ENCODE assay signal across 28 cellular contexts in the genomic region with DNA sequence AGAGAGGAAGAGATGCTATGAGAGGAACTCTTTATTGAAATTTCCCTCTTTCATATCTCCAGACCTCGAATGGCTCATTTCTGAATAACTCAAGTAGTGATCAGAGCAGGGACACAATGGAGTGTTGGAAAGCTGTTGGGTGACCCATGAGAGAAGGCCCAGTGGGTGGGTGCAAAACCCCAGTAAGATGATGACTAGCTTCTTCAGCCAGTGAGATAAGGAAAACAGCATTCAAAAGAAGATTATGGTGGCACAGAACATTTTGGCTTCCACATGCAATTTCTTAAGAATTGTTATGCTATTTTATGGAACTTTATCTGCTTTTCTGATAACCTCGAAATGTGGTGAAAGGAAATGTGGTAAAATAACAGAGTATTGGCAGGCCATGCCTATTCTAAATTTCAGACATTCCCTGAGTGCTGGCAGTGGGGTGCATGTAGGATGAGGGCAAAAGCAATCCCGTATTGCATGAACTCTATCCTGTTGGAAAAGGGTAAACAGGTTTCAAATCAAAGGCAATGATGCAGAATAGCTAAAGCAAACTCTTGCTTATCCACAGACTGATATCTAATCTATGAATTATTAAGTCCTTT.
"Had no signal": no experiment of that assay in that cellular context is flagged by ENCODE, and none has a peak within 500 bp of the region (broad histone marks: within the 10 kb centered on the region; RNA-seq: fewer than 3 reads in every experiment).

No MANE protein-coding gene starts in this region.

- H3K9me3 ChIP-seq: pancreas, prostate gland, right atrium auricular region, right lobe of liver, sigmoid colon, spleen, suprapubic skin, testis, tibial artery, transverse colon, upper lobe of right lung, uterus had no signal

- H3K4me3 ChIP-seq: neural progenitor cell, pancreas, prostate gland, right atrium auricular region, right lobe of liver, sigmoid colon, smooth muscle cell, spleen, suprapubic skin, testis, tibial artery, transverse colon, upper lobe of right lung, uterus had no signal

- H2AFZ ChIP-seq: neural progenitor cell had no signal

- ATAC-seq: naive thymus-derived CD4-positive, alpha-beta T cell; natural killer cell; pancreas; right lobe of liver; stimulated activated memory B cell treated with anti-CD40 and anti-IgM and Interleukin-4, amounts not matched to agents 10 μg/mL and 1 μg/mL and 100 μg/mL, for 72 hours; stimulated activated naive CD8-positive, alpha-beta T cell treated with anti-CD3 and anti-CD28 coated beads, Interleukin-15, amount 100 ng/mL, for 72 hours; stimulated activated naive CD8-positive, alpha-beta T cell treated with anti-CD3 and anti-CD28 coated beads, Interleukin-15, Interleukin-2, amounts not matched to agents 100 U/mL and 50 U/mL, for 24 hours; upper lobe of right lung had no signal

- H3K4me2 ChIP-seq: neural progenitor cell, smooth muscle cell had no signal

- H3K4me1 ChIP-seq: pancreas, prostate gland, right atrium auricular region, right lobe of liver, spleen, suprapubic skin, testis, upper lobe of right lung, uterus had no signal

- H3K36me3 ChIP-seq: neural progenitor cell, pancreas, prostate gland, right atrium auricular region, right lobe of liver, sigmoid colon, spleen, suprapubic skin, tibial artery, transverse colon, upper lobe of right lung, uterus had no signal

- H3K9ac ChIP-seq: neural progenitor cell had no signal

- H3K27me3 ChIP-seq: neural progenitor cell, pancreas, right atrium auricular region, right lobe of liver, sigmoid colon, spleen, suprapubic skin, testis, tibial artery, transverse colon, upper lobe of right lung, uterus had no signal

- FAIRE-seq: pancreas had no signal

- DNase-seq: naive thymus-derived CD4-positive, alpha-beta T cell; natural killer cell; occipital lobe; pancreas; retina; right lobe of liver; sigmoid colon; spleen; stimulated activated CD4-positive, alpha-beta T cell treated with anti-CD3 and anti-CD28 coated beads, Interleukin-12 subunit alpha, Interleukin-12 subunit beta, amount 100 ng/mL, for 4 hours; stimulated activated CD4-positive, alpha-beta T cell treated with anti-CD3 and anti-CD28 coated beads, Interleukin-1b, Interleukin-23, amount 100 ng/mL, for 48 hours; stimulated activated CD4-positive, alpha-beta T cell treated with anti-CD3 and anti-CD28 coated beads, Interleukin-4, amount 100 ng/mL, for 1 hour; stimulated activated CD4-positive, alpha-beta T cell treated with anti-CD3 and anti-CD28 coated beads, Interleukin-4, amount 100 ng/mL, for 4 hours; stimulated activated CD8-positive, alpha-beta memory T cell treated with anti-CD3 and anti-CD28 coated beads, Interleukin-4, amount 100 ng/mL, for 48 hours; stimulated activated naive CD4-positive, alpha-beta T cell; stimulated activated naive CD8-positive, alpha-beta T cell treated with anti-CD3 and anti-CD28 coated beads, Interleukin-15, amount 100 ng/mL, for 72 hours; stimulated activated naive CD8-positive, alpha-beta T cell treated with anti-CD3 and anti-CD28 coated beads, Interleukin-15, Interleukin-2, amounts not matched to agents 100 U/mL and 50 U/mL, for 24 hours; substantia nigra; testis; tibial artery; transverse colon; upper lobe of right lung; uterus had no signal

- H3K27ac ChIP-seq: neural progenitor cell, pancreas, prostate gland, right atrium auricular region, right lobe of liver, sigmoid colon, spleen, suprapubic skin, testis, transverse colon, upper lobe of right lung, uterus had no signal
